In genomic region chr4:148435654-148436406, GRCh38 we compare ENCODE assay signal across 16 cellular contexts.
"Had no signal": no experiment of that assay in that cellular context is flagged by ENCODE, and none has a peak within 500 bp of the region (broad histone marks: within the 10 kb centered on the region; RNA-seq: fewer than 3 reads in every experiment).

No MANE protein-coding gene starts in this region.

- H3K27ac Mint-ChIP-seq: activated CD8-positive, alpha-beta memory T cell treated with anti-CD3 and anti-CD28 coated beads, Interleukin-2, amount 10 ng/mL, durations not matched to agents 7 days and 5 days; nephron; stimulated activated naive CD8-positive, alpha-beta T cell treated with anti-CD3 and anti-CD28 coated beads, Interleukin-15, Interleukin-2, amounts not matched to agents 100 ng/mL and 50 ng/mL, for 24 hours had no signal

- H3K9me3 Mint-ChIP-seq: activated T-cell treated with anti-CD3 and anti-CD28 coated beads, Interleukin-2, amount 50 U/mL, for 4 hours; nephron; stimulated activated naive CD8-positive, alpha-beta T cell treated with anti-CD3 and anti-CD28 coated beads, Interleukin-15, Interleukin-2, amounts not matched to agents 100 ng/mL and 50 ng/mL, for 24 hours had no signal

- H3K9me3 ChIP-seq: prostate gland, uterus had no signal

- H3K4me3 Mint-ChIP-seq: activated CD8-positive, alpha-beta memory T cell treated with anti-CD3 and anti-CD28 coated beads, Interleukin-2, amount 10 ng/mL, durations not matched to agents 7 days and 5 days; nephron; stimulated activated naive CD8-positive, alpha-beta T cell treated with anti-CD3 and anti-CD28 coated beads, Interleukin-15, Interleukin-2, amounts not matched to agents 100 ng/mL and 50 ng/mL, for 24 hours had no signal

- H3K27me3 ChIP-seq: uterus had no signal

- ATAC-seq: activated CD8-positive, alpha-beta memory T cell treated with anti-CD3 and anti-CD28 coated beads, Interleukin-2, amount 10 ng/mL, durations not matched to agents 7 days and 5 days; activated T-cell treated with anti-CD3 and anti-CD28 coated beads, Interleukin-2, amount 50 U/mL, for 4 hours had no signal

- H3K27me3 Mint-ChIP-seq: stimulated activated naive CD8-positive, alpha-beta T cell treated with anti-CD3 and anti-CD28 coated beads, Interleukin-15, Interleukin-2, amounts not matched to agents 100 ng/mL and 50 ng/mL, for 24 hours had no signal

- H3K27ac ChIP-seq: cardiac muscle cell, prostate gland, uterus had no signal

- H3K4me3 ChIP-seq: cardiac muscle cell, prostate gland, uterus had no signal

- DNase-seq: activated CD4-positive, alpha-beta T cell treated with anti-CD3 and anti-CD28 coated beads for 1 hour; activated CD4-positive, alpha-beta T cell treated with anti-CD3 and anti-CD28 coated beads, Interleukin-2, amount 50 U/mL, for 48 hours; activated CD8-positive, alpha-beta memory T cell treated with anti-CD3 and anti-CD28 coated beads, Interleukin-2, amount 10 ng/mL, durations not matched to agents 7 days and 5 days; activated gamma-delta T cell; activated T-cell treated with anti-CD3 and anti-CD28 coated beads, Interleukin-2, amount 50 U/mL, for 4 hours; cortex of kidney; effector memory CD4-positive, alpha-beta T cell; midbrain; stimulated activated CD4-positive, alpha-beta T cell treated with anti-CD3 and anti-CD28 coated beads, Interleukin-4, amount 100 ng/mL, for 24 hours; SW 1271; T-helper 9 cell; uterus had no signal

- H3K36me3 ChIP-seq: cardiac muscle cell, prostate gland, uterus had no signal

- H3K4me1 ChIP-seq: prostate gland, uterus had no signal
